Comparison of ENCODE assay signal across 25 cellular contexts in the genomic region with DNA sequence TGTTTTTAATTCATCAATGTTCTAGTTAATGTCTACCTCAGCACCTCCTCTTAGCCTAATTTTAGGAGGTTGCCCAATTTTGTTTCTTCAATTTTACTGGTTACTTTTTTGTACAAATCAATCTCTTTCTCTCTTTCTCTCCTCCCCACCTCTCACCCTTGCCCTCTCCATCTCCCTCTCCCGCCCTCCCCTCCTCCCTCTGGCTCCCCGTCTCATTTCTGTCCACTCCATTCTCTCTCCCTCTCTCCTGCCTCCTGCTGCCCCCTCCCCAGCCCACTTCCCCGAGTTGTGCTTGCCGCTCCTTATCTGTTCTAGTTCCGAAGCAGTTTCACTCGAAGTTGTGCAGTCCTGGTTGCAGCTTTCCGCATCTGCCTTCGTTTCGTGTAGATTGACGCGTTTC. TPM values are rescaled to one million over a fixed set of nuclear protein-coding genes. Genes with fewer than 3 reads are reported as not detected.
"Had no signal": no experiment of that assay in that cellular context is flagged by ENCODE, and none has a peak within 500 bp of the region (broad histone marks: within the 10 kb centered on the region; RNA-seq: fewer than 3 reads in every experiment).

No MANE protein-coding gene starts in this region.

- H3K27ac ChIP-seq: foreskin keratinocyte, neutrophil, skin epidermis, thyroid gland, upper lobe of left lung had no signal

- ATAC-seq: foreskin keratinocyte; sciatic nerve; stimulated activated naive CD8-positive, alpha-beta T cell treated with anti-CD3 and anti-CD28 coated beads, Interleukin-15, amount 100 ng/mL, for 72 hours; T-helper 17 cell; WTC11 had no signal

- H3K27me3 Mint-ChIP-seq: activated CD4-positive, alpha-beta memory T cell treated with anti-CD3 and anti-CD28 coated beads, Interleukin-2, amount 10 ng/mL, durations not matched to agents 7 days and 5 days; activated CD4-positive, alpha-beta T cell treated with anti-CD3 and anti-CD28 coated beads, Interleukin-2, amount 10 ng/mL, durations not matched to agents 7 days and 5 days; activated T-cell treated with anti-CD3 and anti-CD28 coated beads, Interleukin-2, amount 50 U/mL, for 24 hours; naive B cell; stimulated activated naive CD8-positive, alpha-beta T cell treated with anti-CD3 and anti-CD28 coated beads, Interleukin-15, amount 100 ng/mL, for 72 hours; T-helper 17 cell had no signal

- H3K36me3 Mint-ChIP-seq: WTC11 had no signal

- H3K9me3 ChIP-seq: esophagus muscularis mucosa, left ventricle myocardium inferior, neutrophil, thyroid gland, upper lobe of left lung had no signal

- H3K36me3 ChIP-seq: neutrophil had no signal

- DNase-seq: activated CD4-positive, alpha-beta memory T cell treated with anti-CD3 and anti-CD28 coated beads, Interleukin-2, amount 10 ng/mL, durations not matched to agents 7 days and 5 days; activated CD4-positive, alpha-beta T cell treated with anti-CD3 and anti-CD28 coated beads for 1 hour; activated CD4-positive, alpha-beta T cell treated with anti-CD3 and anti-CD28 coated beads, Interleukin-2, amount 10 ng/mL, durations not matched to agents 7 days and 5 days; activated CD8-positive, alpha-beta memory T cell treated with anti-CD3 and anti-CD28 coated beads, Interleukin-2, amount 50 U/mL, for 48 hours; activated gamma-delta T cell treated with Interleukin-2 at 50 U/mL for 16 hours; activated naive CD4-positive, alpha-beta T cell treated with anti-CD3 and anti-CD28 coated beads, Interleukin-2, amount 50 U/mL, for 16 hours; activated T-cell treated with anti-CD3 and anti-CD28 coated beads, Interleukin-2, amount 50 U/mL, for 24 hours; dermis blood vessel endothelial cell; effector CD4-positive, alpha-beta T cell; foreskin keratinocyte; left ventricle myocardium inferior; naive B cell; stimulated activated CD4-positive, alpha-beta T cell treated with anti-CD3 and anti-CD28 coated beads, Interleukin-12 subunit alpha, Interleukin-12 subunit beta, amount 100 ng/mL, for 4 hours; stimulated activated CD4-positive, alpha-beta T cell treated with anti-CD3 and anti-CD28 coated beads, Interleukin-4, amount 100 ng/mL, for 1 hour; stimulated activated naive CD8-positive, alpha-beta T cell treated with anti-CD3 and anti-CD28 coated beads, Interleukin-15, amount 100 ng/mL, for 72 hours; substantia nigra; T-helper 17 cell; T1000; thyroid gland had no signal

- H3K4me1 ChIP-seq: foreskin keratinocyte had no signal

- H3K9me3 Mint-ChIP-seq: activated CD4-positive, alpha-beta memory T cell treated with anti-CD3 and anti-CD28 coated beads, Interleukin-2, amount 10 ng/mL, durations not matched to agents 7 days and 5 days; activated CD4-positive, alpha-beta T cell treated with anti-CD3 and anti-CD28 coated beads, Interleukin-2, amount 10 ng/mL, durations not matched to agents 7 days and 5 days; activated T-cell treated with anti-CD3 and anti-CD28 coated beads, Interleukin-2, amount 50 U/mL, for 24 hours; naive B cell; stimulated activated naive CD8-positive, alpha-beta T cell treated with anti-CD3 and anti-CD28 coated beads, Interleukin-15, amount 100 ng/mL, for 72 hours; WTC11 had no signal

- H3K27me3 ChIP-seq: esophagus muscularis mucosa, thyroid gland, upper lobe of left lung had no signal

- H3K4me3 ChIP-seq: esophagus muscularis mucosa, left ventricle myocardium inferior, skin epidermis, thyroid gland, upper lobe of left lung had no signal

- H3K4me1 Mint-ChIP-seq: activated CD4-positive, alpha-beta memory T cell treated with anti-CD3 and anti-CD28 coated beads, Interleukin-2, amount 10 ng/mL, durations not matched to agents 7 days and 5 days; stimulated activated naive CD8-positive, alpha-beta T cell treated with anti-CD3 and anti-CD28 coated beads, Interleukin-15, amount 100 ng/mL, for 72 hours had no signal

- H3K27ac Mint-ChIP-seq: activated CD4-positive, alpha-beta memory T cell treated with anti-CD3 and anti-CD28 coated beads, Interleukin-2, amount 10 ng/mL, durations not matched to agents 7 days and 5 days; activated CD4-positive, alpha-beta T cell treated with anti-CD3 and anti-CD28 coated beads, Interleukin-2, amount 10 ng/mL, durations not matched to agents 7 days and 5 days; activated T-cell treated with anti-CD3 and anti-CD28 coated beads, Interleukin-2, amount 50 U/mL, for 24 hours; stimulated activated naive CD8-positive, alpha-beta T cell treated with anti-CD3 and anti-CD28 coated beads, Interleukin-15, amount 100 ng/mL, for 72 hours; T-helper 17 cell; WTC11 had no signal

- H3K4me3 Mint-ChIP-seq: activated CD4-positive, alpha-beta memory T cell treated with anti-CD3 and anti-CD28 coated beads, Interleukin-2, amount 10 ng/mL, durations not matched to agents 7 days and 5 days; activated CD4-positive, alpha-beta T cell treated with anti-CD3 and anti-CD28 coated beads, Interleukin-2, amount 10 ng/mL, durations not matched to agents 7 days and 5 days; activated T-cell treated with anti-CD3 and anti-CD28 coated beads, Interleukin-2, amount 50 U/mL, for 24 hours; stimulated activated naive CD8-positive, alpha-beta T cell treated with anti-CD3 and anti-CD28 coated beads, Interleukin-15, amount 100 ng/mL, for 72 hours; T-helper 17 cell; WTC11 had no signal

RNA-seq across cellular contexts. Expression of a gene that starts 40.9 kb away (rescaled TPM):
- total RNA-seq: activated CD4-positive, alpha-beta memory T cell treated with anti-CD3 and anti-CD28 coated beads, Interleukin-2, amount 10 ng/mL, durations not matched to agents 7 days and 5 days; activated CD4-positive, alpha-beta T cell treated with anti-CD3 and anti-CD28 coated beads, Interleukin-2, amount 10 ng/mL, durations not matched to agents 7 days and 5 days; foreskin keratinocyte; T-helper 17 cell had no signal
